8 cellular contexts compared by ENCODE assay signal in the genomic region with DNA sequence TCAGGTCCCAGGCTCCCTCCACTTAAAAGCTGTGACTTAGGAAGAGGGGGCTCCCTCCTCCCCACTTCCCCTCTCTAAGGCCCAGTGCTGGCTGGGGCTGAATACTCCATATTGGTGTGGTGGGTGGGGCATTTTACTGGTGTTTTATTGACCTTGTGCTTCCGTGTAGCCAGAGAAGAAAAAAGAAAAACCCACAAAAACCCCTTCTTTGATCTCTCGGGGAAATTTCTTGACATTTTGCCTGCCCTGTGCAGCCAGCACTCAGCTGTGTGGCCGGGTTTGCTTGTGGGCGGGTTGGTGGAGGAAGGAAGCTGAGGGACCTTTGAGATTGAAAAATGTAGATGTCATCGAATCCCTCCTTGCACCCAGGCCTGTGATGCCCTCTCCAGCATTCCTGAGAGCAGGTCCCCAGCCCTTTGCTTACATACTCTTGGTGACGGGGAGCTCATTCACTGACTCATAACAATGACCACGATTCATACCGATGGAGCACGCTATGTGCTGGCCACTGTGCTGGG. TPM values are rescaled to one million over a fixed set of nuclear protein-coding genes. Genes with fewer than 3 reads are reported as not detected.
DNase-seq lines count a peak whose midpoint lies in the region; ATAC-seq and TF ChIP-seq lines count a peak whose summit lies in the region.
"Had no signal": no experiment of that assay in that cellular context is flagged by ENCODE, and none has a peak within 500 bp of the region (broad histone marks: within the 10 kb centered on the region; RNA-seq: fewer than 3 reads in every experiment).

No MANE protein-coding gene starts in this region.

- H3K27me3 Mint-ChIP-seq in activated naive CD4-positive, alpha-beta T cell treated with anti-CD3 and anti-CD28 coated beads, Interleukin-2, amount 10 ng/mL, durations not matched to agents 7 days and 5 days: peaks cover 10% of the 10 kb centered on the region
- H3K27me3 Mint-ChIP-seq in stimulated activated naive B cell treated with anti-CD40 and anti-IgM and Interleukin-4, amounts not matched to agents 10 μg/mL and 1 μg/mL and 100 μg/mL, for 72 hours: no peaks in the 10 kb centered on the region
- H3K27me3 Mint-ChIP-seq in osteocyte (ENCODE audit: unreplicated experiment): peaks cover 2% of the 10 kb centered on the region

- no peak for TF ChIP-seq CTCF in Peyer's patch (IDR thresholded peaks at IDR 0.05)
- no peak for TF ChIP-seq CTCF in osteocyte (IDR thresholded peaks at IDR 0.05)

- H3K27ac ChIP-seq in Peyer's patch: peak overlapping the region in 1 of 4 donors; percentile 46

- CTCF ChIA-PET in activated naive CD4-positive, alpha-beta T cell treated with anti-CD3 and anti-CD28 coated beads, Interleukin-2, amount 10 ng/mL, durations not matched to agents 7 days and 5 days (lab: Charles Lee): interaction anchor here (1.1 to 2.6 kb wide), 3 partner anchors 8 to 19 kb away, joined by 3 to 16 read pairs (median 5); no protein-coding TSS in a partner anchor

- peaks cover 10% of the 10 kb centered on the region for H3K36me3 Mint-ChIP-seq in activated naive CD4-positive, alpha-beta T cell treated with anti-CD3 and anti-CD28 coated beads, Interleukin-2, amount 10 ng/mL, durations not matched to agents 7 days and 5 days
- H3K36me3 Mint-ChIP-seq in stimulated activated naive B cell treated with anti-CD40 and anti-IgM and Interleukin-4, amounts not matched to agents 10 μg/mL and 1 μg/mL and 100 μg/mL, for 72 hours: peaks cover 16 to 48% of the 10 kb centered on the region in 2 donors
- H3K36me3 Mint-ChIP-seq in osteocyte (ENCODE audit: unreplicated experiment): no peaks in the 10 kb centered on the region

- TF ChIP-seq POLR2A in Peyer's patch (IDR thresholded peaks at IDR 0.05): no peak

- H3K36me3 ChIP-seq in Peyer's patch: no peaks in the 10 kb centered on the region

- DNase-seq in Peyer's patch (peak in 2 of 3 donors; percentile 47 to 59), dermis blood vessel endothelial cell (no peak), osteocyte (ENCODE audit: extremely low spot score, unreplicated experiment) (no peak)
- DNase-seq in activated naive CD4-positive, alpha-beta T cell treated with anti-CD3 and anti-CD28 coated beads, Interleukin-2, amount 10 ng/mL, durations not matched to agents 7 days and 5 days: peak; percentile 74
- DNase-seq in stimulated activated naive B cell treated with anti-CD40 and anti-IgM and Interleukin-4, amounts not matched to agents 10 μg/mL and 1 μg/mL and 100 μg/mL, for 72 hours: peak; percentile 77

- peaks cover 0 to 15% (median 4%) of the 10 kb centered on the region in 4 donors for H3K4me1 ChIP-seq in Peyer's patch

- peak overlapping the region; percentile 56 for H3K4me3 Mint-ChIP-seq in activated naive CD4-positive, alpha-beta T cell treated with anti-CD3 and anti-CD28 coated beads, Interleukin-2, amount 10 ng/mL, durations not matched to agents 7 days and 5 days
- peak overlapping the region; percentile 60 to 63 for H3K4me3 Mint-ChIP-seq in stimulated activated naive B cell treated with anti-CD40 and anti-IgM and Interleukin-4, amounts not matched to agents 10 μg/mL and 1 μg/mL and 100 μg/mL, for 72 hours
- no peak overlapping the region for H3K4me3 Mint-ChIP-seq in osteocyte (ENCODE audit: unreplicated experiment)
- H3K4me3 Mint-ChIP-seq: nephron had no signal

- no peaks in the 10 kb centered on the region for H3K27me3 ChIP-seq in Peyer's patch

- ATAC-seq in GM21381 (IDR thresholded peaks at IDR 0.05; ENCODE audit: unreplicated experiment): peak; percentile 57
- peak; percentile 91 to 92 for ATAC-seq in stimulated activated naive B cell treated with anti-CD40 and anti-IgM and Interleukin-4, amounts not matched to agents 10 μg/mL and 1 μg/mL and 100 μg/mL, for 72 hours (replicated peaks)
- no peak for ATAC-seq in HG03439 (IDR thresholded peaks at IDR 0.05; ENCODE audit: unreplicated experiment)

- peaks cover 28% of the 10 kb centered on the region for H3K9me3 Mint-ChIP-seq in activated naive CD4-positive, alpha-beta T cell treated with anti-CD3 and anti-CD28 coated beads, Interleukin-2, amount 10 ng/mL, durations not matched to agents 7 days and 5 days
- peaks cover 10 to 20% of the 10 kb centered on the region in 2 donors for H3K9me3 Mint-ChIP-seq in stimulated activated naive B cell treated with anti-CD40 and anti-IgM and Interleukin-4, amounts not matched to agents 10 μg/mL and 1 μg/mL and 100 μg/mL, for 72 hours
- no peaks in the 10 kb centered on the region for H3K9me3 Mint-ChIP-seq in osteocyte (ENCODE audit: unreplicated experiment)

- H3K27ac Mint-ChIP-seq in activated naive CD4-positive, alpha-beta T cell treated with anti-CD3 and anti-CD28 coated beads, Interleukin-2, amount 10 ng/mL, durations not matched to agents 7 days and 5 days: peak overlapping the region; percentile 87
- H3K27ac Mint-ChIP-seq in stimulated activated naive B cell treated with anti-CD40 and anti-IgM and Interleukin-4, amounts not matched to agents 10 μg/mL and 1 μg/mL and 100 μg/mL, for 72 hours: peak overlapping the region; percentile 98
- H3K27ac Mint-ChIP-seq in osteocyte (ENCODE audit: unreplicated experiment): no peak overlapping the region
- H3K27ac Mint-ChIP-seq: nephron had no signal

- peaks cover 0 to 2% (median 0%) of the 10 kb centered on the region in 4 donors for H3K9me3 ChIP-seq in Peyer's patch

- H3K4me3 ChIP-seq in Peyer's patch: no peak overlapping the region

- peaks cover 54% of the 10 kb centered on the region for H3K4me1 Mint-ChIP-seq in activated naive CD4-positive, alpha-beta T cell treated with anti-CD3 and anti-CD28 coated beads, Interleukin-2, amount 10 ng/mL, durations not matched to agents 7 days and 5 days
- peaks cover 44 to 52% of the 10 kb centered on the region in 2 donors for H3K4me1 Mint-ChIP-seq in stimulated activated naive B cell treated with anti-CD40 and anti-IgM and Interleukin-4, amounts not matched to agents 10 μg/mL and 1 μg/mL and 100 μg/mL, for 72 hours
- no peaks in the 10 kb centered on the region for H3K4me1 Mint-ChIP-seq in osteocyte (ENCODE audit: unreplicated experiment)

RNA-seq across cellular contexts. Expression of gene TNFRSF8, which starts 24.8 kb away (rescaled TPM):
- not detected for total RNA-seq in Peyer's patch
- 0.33 and 0.34 TPM in 2 replicates for total RNA-seq in dermis blood vessel endothelial cell
- not detected in 2 replicates for total RNA-seq in osteocyte

Comparison
In these comparisons a context has a peak if more than half of its experiments do, and no peak if none do; other contexts are left out.
1. DNase-seq: peak in Peyer's patch (2 of 3), activated naive CD4-positive, alpha-beta T cell treated with anti-CD3 and anti-CD28 coated beads, Interleukin-2, amount 10 ng/mL, durations not matched to agents 7 days and 5 days (single experiment) and stimulated activated naive B cell treated with anti-CD40 and anti-IgM and Interleukin-4, amounts not matched to agents 10 μg/mL and 1 μg/mL and 100 μg/mL, for 72 hours (single experiment); none in dermis blood vessel endothelial cell (single experiment) and osteocyte (single experiment).